Comparison of ENCODE assay signal across 14 cellular contexts in genomic region chr4:36235306-36235705, GRCh38. TPM values are rescaled to one million over a fixed set of nuclear protein-coding genes. Genes with fewer than 3 reads are reported as not detected.
DNase-seq lines count a peak whose midpoint lies in the region; ATAC-seq and TF ChIP-seq lines count a peak whose summit lies in the region.
"Had no signal": no experiment of that assay in that cellular context is flagged by ENCODE, and none has a peak within 500 bp of the region (broad histone marks: within the 10 kb centered on the region; RNA-seq: fewer than 3 reads in every experiment).

No MANE protein-coding gene starts in this region.

- ATAC-seq in SK-N-SH treated with all-trans-retinoic acid at 6 μM for 48 hours (peak; percentile 44; the same call in 2 of the 3 replicates), HG02798 (IDR thresholded peaks at IDR 0.05; ENCODE audit: poor library complexity, unreplicated experiment) (no peak)

- TF ChIP-seq POLR2A in NB4 (IDR thresholded peaks at IDR 0.05; ENCODE audit: extremely low read depth, insufficient read length) = no peak

- CTCF ChIA-PET in SK-N-SH (lab: Yijun Ruan, JAX) = no interaction called here

- no peaks in the 10 kb centered on the region for H4K20me1 ChIP-seq in SK-N-SH (ENCODE audit: insufficient read depth)

- H3K4me2 ChIP-seq in SK-N-SH = no peak overlapping the region

- H3K36me3 ChIP-seq in SK-N-SH (replicated peaks in 1 of 2; ENCODE audit: control insufficient read depth in 1 of 2, insufficient read depth in 2 of 2, low read length in 1 of 2) = no peaks in the 10 kb centered on the region
- H3K36me3 ChIP-seq in BE2C = no peaks in the 10 kb centered on the region

- 3% methylated on average over 3 of the region's 3 CpGs for WGBS in SK-N-SH (ENCODE audit: low lambda C conversion rate)

- no peak for TF ChIP-seq CTCF in SK-N-SH (IDR thresholded peaks at IDR 0.05)
- peak; percentile 6 for TF ChIP-seq CTCF in NB4 (IDR thresholded peaks at IDR 0.05; ENCODE audit: low read depth, low read length)
- TF ChIP-seq CTCF in retinal pigment epithelial cell (conservative IDR thresholded peaks at IDR 0.05; ENCODE audit: low read depth, low read length) = peak; percentile 9
- TF ChIP-seq CTCF in BE2C (IDR thresholded peaks at IDR 0.05; ENCODE audit: low read depth, low read length) = no peak

- H3K9me3 ChIP-seq in SK-N-SH = no peaks in the 10 kb centered on the region
- H3K9me3 ChIP-seq in BE2C = no peaks in the 10 kb centered on the region; the same call in 1 of the 2 replicates

- no peaks in the 10 kb centered on the region for H3K79me2 ChIP-seq in SK-N-SH (ENCODE audit: insufficient read depth)

- no peak for TF ChIP-seq RAD21 in SK-N-SH (IDR thresholded peaks at IDR 0.05; ENCODE audit: low read length)

- H3K4me1 ChIP-seq in SK-N-SH (ENCODE audit: control insufficient read depth in 1 of 2, insufficient read depth in 2 of 2, low read depth in 1 of 2, low read length in 1 of 2) (no peaks in the 10 kb centered on the region), BE2C (no peaks in the 10 kb centered on the region)

- DNase-seq in SK-N-SH = no peak
- DNase-seq in NB4 (ENCODE audit: low read depth) = peak; percentile 16
- DNase-seq in caudate nucleus (lab: John Stamatoyannopoulos, UW) = no peak
- DNase-seq in retinal pigment epithelial cell (ENCODE audit: low read depth) = no peak
- DNase-seq in BE2C = no peak
- DNase-seq in putamen (ENCODE audit: low spot score) = no peak
- DNase-seq: activated effector memory CD4-positive, alpha-beta T cell treated with Interleukin-2 at 50 U/mL for 16 hours; HCEC 1CT; MV-4-11; naive B cell; NCI-H774 had no signal

- no peak overlapping the region for H3K9ac ChIP-seq in SK-N-SH

- no peak for TF ChIP-seq EP300 in SK-N-SH (IDR thresholded peaks at IDR 0.05; ENCODE audit: borderline replicate concordance in 1 of 2, low read depth in 1 of 2, low read length in 1 of 2)

- POLR2A ChIA-PET in SK-N-SH (lab: Yijun Ruan, JAX) = no interaction called here

- no peaks in the 10 kb centered on the region for H3F3A ChIP-seq in SK-N-SH (replicated peaks; ENCODE audit: insufficient read depth)

- H3K27me3 ChIP-seq in SK-N-SH (ENCODE audit: insufficient read depth) (no peaks in the 10 kb centered on the region), BE2C (no peaks in the 10 kb centered on the region)

- H3K4me3 ChIP-seq in SK-N-SH (ENCODE audit: low read depth in 2 of 2, low read length in 1 of 2) = no peak overlapping the region
- no peak overlapping the region for H3K4me3 ChIP-seq in NB4 (ENCODE audit: low read depth, low read length)
- no peak overlapping the region for H3K4me3 ChIP-seq in retinal pigment epithelial cell (ENCODE audit: low read length)
- no peak overlapping the region for H3K4me3 ChIP-seq in BE2C (ENCODE audit: low read depth, low read length)

- H3K27ac ChIP-seq in SK-N-SH (ENCODE audit: low read depth in 2 of 2, low read length in 1 of 2) (no peak overlapping the region), caudate nucleus (ENCODE audit: low read depth, low read length) (peak overlapping the region; percentile 19)

- no peak overlapping the region for H2AFZ ChIP-seq in SK-N-SH (ENCODE audit: low read depth)

- no peaks in the 10 kb centered on the region for H3K9me2 ChIP-seq in SK-N-SH

TF ChIP-seq in SK-N-SH treated with all-trans-retinoic acid at 6 μM for 48 hours, 23 proteins besides CTCF, POLR2A, EP300 and RAD21 (continues in another document):
- no peak for TF ChIP-seq ISL1 (CRISPR knock-in tag; IDR thresholded peaks at IDR 0.05)
- TF ChIP-seq TCF4 (CRISPR knock-in tag; IDR thresholded peaks at IDR 0.05; ENCODE audit: borderline replicate concordance) = no peak
- TF ChIP-seq ZNF8 (CRISPR knock-in tag; IDR thresholded peaks at IDR 0.05) = no peak
- no peak for TF ChIP-seq OSR1 (CRISPR knock-in tag; IDR thresholded peaks at IDR 0.05)
- no peak for TF ChIP-seq POU6F1 (CRISPR knock-in tag; IDR thresholded peaks at IDR 0.05; ENCODE audit: borderline replicate concordance, low read depth)
- TF ChIP-seq CSDC2 (CRISPR knock-in tag; IDR thresholded peaks at IDR 0.05) = no peak
- TF ChIP-seq ZC3H10 (CRISPR knock-in tag; IDR thresholded peaks at IDR 0.05) = no peak
- TF ChIP-seq CREB5 (CRISPR knock-in tag; IDR thresholded peaks at IDR 0.05; ENCODE audit: low read depth) = no peak
- no peak for TF ChIP-seq BACH2 (CRISPR knock-in tag; IDR thresholded peaks at IDR 0.05; ENCODE audit: borderline replicate concordance)
- TF ChIP-seq ARNTL (CRISPR knock-in tag; IDR thresholded peaks at IDR 0.05; ENCODE audit: borderline replicate concordance, low read depth) = no peak
- TF ChIP-seq ZFP30 (CRISPR knock-in tag; IDR thresholded peaks at IDR 0.05) = no peak
- no peak for TF ChIP-seq TOX (CRISPR knock-in tag; IDR thresholded peaks at IDR 0.05; ENCODE audit: borderline replicate concordance)

TF ChIP-seq in SK-N-SH, 30 proteins besides CTCF, POLR2A, EP300 and RAD21:
- TF ChIP-seq RXRA (IDR thresholded peaks at IDR 0.05; ENCODE audit: borderline replicate concordance, low read depth) (no peak), FOSL2 (IDR thresholded peaks at IDR 0.05; ENCODE audit: borderline replicate concordance, low read depth) (no peak), YY1 (IDR thresholded peaks at IDR 0.05; ENCODE audit: low read depth) (no peak), ELF1 (IDR thresholded peaks at IDR 0.05) (no peak), TCF12 (IDR thresholded peaks at IDR 0.05) (no peak), USF2 (IDR thresholded peaks at IDR 0.05; ENCODE audit: borderline replicate concordance, low read depth, low read length) (no peak), RCOR1 (IDR thresholded peaks at IDR 0.05; ENCODE audit: low read length) (no peak), SIN3A (IDR thresholded peaks at IDR 0.05; ENCODE audit: borderline replicate concordance, low read depth, low read length) (no peak), EZH2phosphoT487 (IDR thresholded peaks at IDR 0.05; ENCODE audit: borderline replicate concordance, low read depth) (no peak), TEAD4 (IDR thresholded peaks at IDR 0.05; ENCODE audit: borderline replicate concordance, insufficient read depth) (no peak), RFX5 (IDR thresholded peaks at IDR 0.05; ENCODE audit: low read length) (no peak), TAF1 (IDR thresholded peaks at IDR 0.05; ENCODE audit: borderline replicate concordance, low read depth, low read length) (no peak)
- TF ChIP-seq, protein P1, sequence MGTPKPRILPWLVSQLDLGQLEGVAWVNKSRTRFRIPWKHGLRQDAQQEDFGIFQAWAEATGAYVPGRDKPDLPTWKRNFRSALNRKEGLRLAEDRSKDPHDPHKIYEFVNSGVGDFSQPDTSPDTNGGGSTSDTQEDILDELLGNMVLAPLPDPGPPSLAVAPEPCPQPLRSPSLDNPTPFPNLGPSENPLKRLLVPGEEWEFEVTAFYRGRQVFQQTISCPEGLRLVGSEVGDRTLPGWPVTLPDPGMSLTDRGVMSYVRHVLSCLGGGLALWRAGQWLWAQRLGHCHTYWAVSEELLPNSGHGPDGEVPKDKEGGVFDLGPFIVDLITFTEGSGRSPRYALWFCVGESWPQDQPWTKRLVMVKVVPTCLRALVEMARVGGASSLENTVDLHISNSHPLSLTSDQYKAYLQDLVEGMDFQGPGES (IDR thresholded peaks at IDR 0.05; ENCODE audit: low read depth, low read length) = no peak

RNA-seq across cellular contexts. Expression of gene ARAP2, which starts 9.0 kb away (rescaled TPM):
- not detected in 2 replicates for polyA plus RNA-seq in SK-N-SH (2012; rRNA removed)
- polyA plus RNA-seq in SK-N-SH (2012; cell fraction: cytosol; rRNA removed) = not detected in 2 replicates
- polyA plus RNA-seq in SK-N-SH (2012; cell fraction: nucleus; rRNA removed) = not detected in 2 replicates
- 0.14 TPM for polyA plus RNA-seq in BE2C (2012; ENCODE audit: insufficient read depth, insufficient read length, low read depth)

RNA-seq across cellular contexts. Expression of gene DTHD1, which starts 46.1 kb away (rescaled TPM):
- not detected in 2 replicates for polyA plus RNA-seq in SK-N-SH (2012; rRNA removed)
- polyA plus RNA-seq in SK-N-SH (2012; cell fraction: cytosol; rRNA removed) = not detected in 2 replicates
- not detected in 2 replicates for polyA plus RNA-seq in SK-N-SH (2012; cell fraction: nucleus; rRNA removed)
- polyA plus RNA-seq in BE2C (2012; ENCODE audit: insufficient read depth, insufficient read length, low read depth) = not detected
- polyA plus RNA-seq: AG04450 had no signal

Comparison
In these comparisons a context has a peak if more than half of its experiments do, and no peak if none do; other contexts are left out.
1. CTCF ChIP-seq: peak in NB4 (single experiment) and retinal pigment epithelial cell (single experiment); none in SK-N-SH (single experiment) and BE2C (single experiment).